ENCODE assay signal across 1 cellular context in the genomic region with DNA sequence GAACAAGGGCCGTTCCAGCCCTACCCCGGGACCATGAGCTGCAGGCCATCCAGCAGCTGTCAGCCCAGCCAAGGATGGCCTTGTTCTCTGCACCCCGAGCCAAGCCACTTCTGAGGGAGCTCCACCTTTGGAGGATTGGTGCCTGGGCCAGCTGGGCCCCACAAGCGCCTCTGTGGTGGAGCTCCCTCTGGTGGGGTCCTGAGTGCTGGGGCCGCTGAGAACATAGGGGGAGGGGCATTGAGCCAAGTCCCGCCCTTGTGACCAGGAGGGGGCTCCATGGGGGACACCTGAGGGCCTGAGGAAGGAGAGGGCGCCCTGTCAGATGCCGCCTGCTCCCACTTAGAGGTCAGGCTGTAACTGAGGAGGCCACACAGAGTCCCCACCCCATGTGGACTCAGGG.
TF ChIP-seq lines count a peak whose summit lies in the region.

No MANE protein-coding gene starts in this region.

TF ChIP-seq in IMR-90, 13 proteins besides CTCF, POLR2A, EP300 and RAD21 (continued from another document):
- TF ChIP-seq, protein P1, sequence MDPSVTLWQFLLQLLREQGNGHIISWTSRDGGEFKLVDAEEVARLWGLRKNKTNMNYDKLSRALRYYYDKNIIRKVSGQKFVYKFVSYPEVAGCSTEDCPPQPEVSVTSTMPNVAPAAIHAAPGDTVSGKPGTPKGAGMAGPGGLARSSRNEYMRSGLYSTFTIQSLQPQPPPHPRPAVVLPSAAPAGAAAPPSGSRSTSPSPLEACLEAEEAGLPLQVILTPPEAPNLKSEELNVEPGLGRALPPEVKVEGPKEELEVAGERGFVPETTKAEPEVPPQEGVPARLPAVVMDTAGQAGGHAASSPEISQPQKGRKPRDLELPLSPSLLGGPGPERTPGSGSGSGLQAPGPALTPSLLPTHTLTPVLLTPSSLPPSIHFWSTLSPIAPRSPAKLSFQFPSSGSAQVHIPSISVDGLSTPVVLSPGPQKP (IDR thresholded peaks at IDR 0.05; ENCODE audit: borderline replicate concordance, low read depth, low read length), result no peak
